Comparison of ENCODE assay signal across 19 cellular contexts in genomic region chr3:190132376-190132775, GRCh38. TPM values are rescaled to one million over a fixed set of nuclear protein-coding genes. Genes with fewer than 3 reads are reported as not detected.
A peak's percentile ranks its signal among the peaks of the same experiment; 100 is the strongest.
DNase-seq lines count a peak whose midpoint lies in the region; ATAC-seq and TF ChIP-seq lines count a peak whose summit lies in the region.
"Had no signal": no experiment of that assay in that cellular context is flagged by ENCODE, and none has a peak within 500 bp of the region (broad histone marks: within the 10 kb centered on the region; RNA-seq: fewer than 3 reads in every experiment).

No MANE protein-coding gene starts in this region.

- H3K79me2 ChIP-seq in GM23338 (replicated peaks; ENCODE audit: insufficient read depth): no peaks in the 10 kb centered on the region

- H3K36me3 ChIP-seq in GM23338 (ENCODE audit: insufficient read depth) (no peaks in the 10 kb centered on the region), adipocyte (ENCODE audit: control insufficient read depth, insufficient read depth, low read length, severe bottlenecking) (no peaks in the 10 kb centered on the region)
- H3K36me3 ChIP-seq: HAP-1, Peyer's patch had no signal

- no peaks in the 10 kb centered on the region for H3K9me3 Mint-ChIP-seq in GM23338

- H3K4me1 ChIP-seq in GM23338 (ENCODE audit: insufficient read depth) (peaks cover 15% of the 10 kb centered on the region), adipocyte (ENCODE audit: control insufficient read depth, insufficient read depth, low read length) (peaks cover 21% of the 10 kb centered on the region)
- H3K4me1 ChIP-seq: HAP-1, Peyer's patch had no signal

- no peak for ATAC-seq in GM23338

- H3K4me1 Mint-ChIP-seq in GM23338: peaks cover 23% of the 10 kb centered on the region

- H3K27me3 ChIP-seq in GM23338 (ENCODE audit: insufficient read depth): no peaks in the 10 kb centered on the region
- peaks cover 2% of the 10 kb centered on the region for H3K27me3 ChIP-seq in adipocyte (replicated peaks; ENCODE audit: control insufficient read depth, insufficient read depth, low read length)
- H3K27me3 ChIP-seq: Peyer's patch had no signal

- H3K27me3 Mint-ChIP-seq in GM23338 (ENCODE audit: insufficient read depth, low read depth, poor library complexity): no peaks in the 10 kb centered on the region

- H3K4me3 Mint-ChIP-seq in GM23338: no peak overlapping the region

- no peak overlapping the region for H3K27ac Mint-ChIP-seq in GM23338

- H3K27ac ChIP-seq in GM23338 (ENCODE audit: low read depth): no peak overlapping the region
- H3K27ac ChIP-seq: C4-2B, Peyer's patch had no signal

- peak overlapping the region; percentile 18 for H3K4me2 ChIP-seq in GM23338

- TF ChIP-seq CTCF in GM23338 (conservative IDR thresholded peaks at IDR 0.05; ENCODE audit: low read depth in 2 of 2): no peak

- no peak overlapping the region for H2AFZ ChIP-seq in GM23338

- no peak overlapping the region for H3K9ac ChIP-seq in adipocyte (ENCODE audit: low read length)

- no peaks in the 10 kb centered on the region for H4K20me1 ChIP-seq in GM23338 (replicated peaks; ENCODE audit: insufficient read depth)

- no peaks in the 10 kb centered on the region for H3F3A ChIP-seq in GM23338 (replicated peaks; ENCODE audit: low read depth)

- no peaks in the 10 kb centered on the region for H3K9me2 ChIP-seq in GM23338 (ENCODE audit: insufficient read depth)

- intact Hi-C loops in head of caudate nucleus (cut with DNase I): no loop called here

- no peaks in the 10 kb centered on the region for H3K9me3 ChIP-seq in adipocyte (ENCODE audit: control insufficient read depth, low read length)
- H3K9me3 ChIP-seq: HAP-1, Peyer's patch had no signal

- no peak overlapping the region for H3K4me3 ChIP-seq in GM23338
- H3K4me3 ChIP-seq in adipocyte (ENCODE audit: low read length): no peak overlapping the region
- H3K4me3 ChIP-seq: HAP-1, Peyer's patch had no signal

- no peaks in the 10 kb centered on the region for H3K36me3 Mint-ChIP-seq in GM23338 (ENCODE audit: low read depth)

- DNase-seq in GM23338 (ENCODE audit: low spot score) (no peak), adipocyte (ENCODE audit: low read depth) (peak; percentile 69), fibroblast of peridontal ligament (ENCODE audit: extremely low read depth) (peak; percentile 84), stromal cell of bone marrow (ENCODE audit: low read depth) (peak; percentile 31), cerebellar nuclear complex (lab: John Stamatoyannopoulos, UW) (no peak), head of caudate nucleus (no peak), retina (no peak)
- DNase-seq: ACHN; AML-193; DMS79; Kasumi-1; MM.1S; NCI-H1092 treated with DMSO at 0.1 percent for 48 hours; NCI-H146; NCI-H2081; NK-92 treated with Interleukin-12 subunit alpha and Interleukin-12 subunit beta, amount 100 ng/mL, for 24 hours; Peyer's patch had no signal

TF ChIP-seq in GM23338, 12 proteins besides CTCF, POLR2A, EP300 and RAD21 (continues in another document):
- TF ChIP-seq ZNF462 (CRISPR knock-in tag; IDR thresholded peaks at IDR 0.05) (no peak), EZH2 (IDR thresholded peaks at IDR 0.05; ENCODE audit: low read depth, unreplicated experiment) (no peak), POLR2AphosphoS5 (IDR thresholded peaks at IDR 0.05; ENCODE audit: low read depth) (no peak), JUNB (IDR thresholded peaks at IDR 0.05; ENCODE audit: unreplicated experiment) (no peak), STAT1 (IDR thresholded peaks at IDR 0.05; ENCODE audit: unreplicated experiment) (no peak), ETS1 (IDR thresholded peaks at IDR 0.05) (no peak), ZNF114 (CRISPR knock-in tag; IDR thresholded peaks at IDR 0.05) (no peak), EZH2phosphoT487 (IDR thresholded peaks at IDR 0.05; ENCODE audit: unreplicated experiment) (no peak), NANOG (IDR thresholded peaks at IDR 0.05; ENCODE audit: borderline replicate concordance) (no peak)

RNA-seq across cellular contexts. Expression of gene P3H2, which starts 11.7 kb away (rescaled TPM):
- 20.5 and 24.2 TPM in 2 replicates for total RNA-seq in GM23338 (2014; rRNA removed; shearing (Covaris generic))
- 7.2 and 8.2 TPM in 2 replicates for polyA plus RNA-seq in GM23338 (2016; fragmentation: Nextera tagmentation; extraction: Ambion mirVana)

Comparison
In these comparisons a context has a peak if more than half of its experiments do, and no peak if none do; other contexts are left out.
1. DNase-seq: peak in adipocyte (single experiment), fibroblast of peridontal ligament (single experiment) and stromal cell of bone marrow (single experiment); none in GM23338 (single experiment), cerebellar nuclear complex (0 of 2), head of caudate nucleus (0 of 42) and retina (single experiment).